15 cellular contexts compared by ENCODE assay signal in the genomic region with DNA sequence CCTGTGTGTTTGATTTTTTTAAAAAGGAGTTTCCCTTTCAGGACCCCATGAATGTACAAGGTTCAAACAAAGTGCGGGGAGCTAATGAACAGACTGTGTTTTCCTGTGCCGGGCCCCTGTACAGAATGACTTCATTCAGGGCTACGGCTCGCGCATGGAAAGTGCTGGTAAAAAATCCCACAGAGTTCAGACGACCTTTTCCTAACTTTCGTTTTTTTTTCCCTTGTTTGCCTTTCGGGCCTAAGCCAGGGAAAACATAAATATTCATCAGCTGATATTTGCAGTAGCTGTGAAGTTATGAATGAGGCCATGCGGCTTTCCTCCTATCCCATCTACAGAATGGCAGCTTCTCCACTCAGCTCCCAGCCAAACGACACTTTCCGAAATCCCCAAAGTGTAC.
DNase-seq lines count a peak whose midpoint lies in the region; ATAC-seq, FAIRE-seq and TF ChIP-seq lines count a peak whose summit lies in the region.
"Had no signal": no experiment of that assay in that cellular context is flagged by ENCODE, and none has a peak within 500 bp of the region (broad histone marks: within the 10 kb centered on the region; RNA-seq: fewer than 3 reads in every experiment).

No MANE protein-coding gene starts in this region.

- peak overlapping the region; percentile 46 for H3K4me2 ChIP-seq in IMR-90 (ENCODE audit: low read depth, low read length)

- H4K20me1 ChIP-seq in IMR-90 (ENCODE audit: insufficient read depth, low read length): no peaks in the 10 kb centered on the region

- H3K27me3 Mint-ChIP-seq in stimulated activated memory B cell treated with anti-CD40 and anti-IgM and Interleukin-4, amounts not matched to agents 10 μg/mL and 1 μg/mL and 100 μg/mL, for 72 hours: no peaks in the 10 kb centered on the region
- H3K27me3 Mint-ChIP-seq: CD4-positive, CD25-positive, alpha-beta regulatory T cell had no signal

- no TSS peak for BruUV-seq in IMR-90 (replicated peaks; lab: Mats Ljungman, UMichigan)

- in situ Hi-C loops in IMR-90 (cut with MboI; ENCODE audit: low sequenced_read_pairs): no loop called here

- 0 out of 2 replicates have a peak overlapping the region, but pooled peaks have one; percentile 37 for H3K14ac ChIP-seq in IMR-90 (replicated peaks; ENCODE audit: low read depth, low read length)

- no peak overlapping the region for H2BK20ac ChIP-seq in IMR-90 (ENCODE audit: low read depth, low read length)

- WGBS in IMR-90 (ENCODE audit: extremely low coverage in 2 of 2, insufficient read length in 1 of 2), 2 experiments: 8% methylated on average over 2 of the region's 11 CpGs; no CpG with 5 or more reads in 1 of the 2 experiments
- WGBS in right lobe of liver (ENCODE audit: insufficient coverage, low coverage, low lambda C conversion rate, missing lambda C conversion rate): 25% methylated on average over 11 of the region's 11 CpGs

- intact Hi-C loops in IMR-90 (cut with micrococcal nuclease) (no loop called here), right lobe of liver (cut with DNase I) (no loop called here)

- no peaks in the 10 kb centered on the region for H3K36me3 Mint-ChIP-seq in stimulated activated memory B cell treated with anti-CD40 and anti-IgM and Interleukin-4, amounts not matched to agents 10 μg/mL and 1 μg/mL and 100 μg/mL, for 72 hours
- H3K36me3 Mint-ChIP-seq: CD4-positive, CD25-positive, alpha-beta regulatory T cell had no signal

- TF ChIP-seq POLR2A in IMR-90 (IDR thresholded peaks at IDR 0.05; ENCODE audit: low read depth, low read length): no peak
- TF ChIP-seq POLR2A in right lobe of liver (IDR thresholded peaks at IDR 0.05): peak; percentile 13

- no peaks in the 10 kb centered on the region for H3K36me3 ChIP-seq in IMR-90 (ENCODE audit: control insufficient read depth, insufficient read depth, low read length)
- no peaks in the 10 kb centered on the region for H3K36me3 ChIP-seq in right lobe of liver

- H2AK5ac ChIP-seq in IMR-90 (ENCODE audit: low read depth, low read length): no peak overlapping the region

- CTCF ChIA-PET in IMR-90 (lab: Yijun Ruan, JAX): interaction anchor here (0.6 to 1.4 kb wide), 2 partner anchors 39 to 70 kb away, joined by 3 read pairs; no protein-coding TSS in a partner anchor

- TF ChIP-seq CTCF in IMR-90 (conservative IDR thresholded peaks at IDR 0.05; ENCODE audit: low read depth, low read length): no peak
- TF ChIP-seq CTCF in choroid plexus epithelial cell (conservative IDR thresholded peaks at IDR 0.05; ENCODE audit: low read depth, low read length): no peak
- TF ChIP-seq CTCF in right lobe of liver (IDR thresholded peaks at IDR 0.05): no peak

- no peak overlapping the region for H2AK9ac ChIP-seq in IMR-90 (replicated peaks; ENCODE audit: low read depth, low read length, poor library complexity)

- H3K27me3 ChIP-seq in IMR-90 (ENCODE audit: control insufficient read depth, insufficient read depth, low read length): peaks cover 15% of the 10 kb centered on the region
- H3K27me3 ChIP-seq in right lobe of liver: no peaks in the 10 kb centered on the region

- H3K4me1 Mint-ChIP-seq in stimulated activated memory B cell treated with anti-CD40 and anti-IgM and Interleukin-4, amounts not matched to agents 10 μg/mL and 1 μg/mL and 100 μg/mL, for 72 hours: no peaks in the 10 kb centered on the region
- H3K4me1 Mint-ChIP-seq: CD4-positive, CD25-positive, alpha-beta regulatory T cell had no signal

- H3K27ac Mint-ChIP-seq in stimulated activated memory B cell treated with anti-CD40 and anti-IgM and Interleukin-4, amounts not matched to agents 10 μg/mL and 1 μg/mL and 100 μg/mL, for 72 hours: no peak overlapping the region
- H3K27ac Mint-ChIP-seq: CD4-positive, CD25-positive, alpha-beta regulatory T cell had no signal

- H3K4me3 Mint-ChIP-seq in stimulated activated memory B cell treated with anti-CD40 and anti-IgM and Interleukin-4, amounts not matched to agents 10 μg/mL and 1 μg/mL and 100 μg/mL, for 72 hours: no peak overlapping the region
- H3K4me3 Mint-ChIP-seq: CD4-positive, CD25-positive, alpha-beta regulatory T cell had no signal

- no peaks in the 10 kb centered on the region for H3K9me3 Mint-ChIP-seq in stimulated activated memory B cell treated with anti-CD40 and anti-IgM and Interleukin-4, amounts not matched to agents 10 μg/mL and 1 μg/mL and 100 μg/mL, for 72 hours

- H4K8ac ChIP-seq in IMR-90 (ENCODE audit: low read depth in 2 of 2, low read length in 2 of 2): no peak overlapping the region; a peak in 1 of 4 replicates

- H3K9ac ChIP-seq in IMR-90 (ENCODE audit: low read depth, low read length): no peak overlapping the region

- H3K4me3 ChIP-seq in IMR-90 (ENCODE audit: insufficient read depth, low read depth, low read length) (no peak overlapping the region), choroid plexus epithelial cell (ENCODE audit: low read depth, low read length) (peak overlapping the region; percentile 21), right lobe of liver (no peak overlapping the region)

- no peak overlapping the region for H2BK15ac ChIP-seq in IMR-90 (ENCODE audit: low read depth, low read length)

- no peaks in the 10 kb centered on the region for H3K9me1 ChIP-seq in IMR-90 (ENCODE audit: insufficient read depth, low read length)

- dilution Hi-C loops in IMR-90 (cut with HindIII; ENCODE audit: low sequenced_read_pairs, unreplicated experiment): no loop called here

- no peak overlapping the region for H4K91ac ChIP-seq in IMR-90 (ENCODE audit: insufficient read depth, low read depth, low read length)

- ATAC-seq in IMR-90 (ENCODE audit: low read depth) (no peak; the same call in 1 of the 2 replicates), right lobe of liver (peak; percentile 74 to 91 (median 87)), HG02610 (IDR thresholded peaks at IDR 0.05; ENCODE audit: unreplicated experiment) (no peak)
- ATAC-seq in stimulated activated memory B cell treated with anti-CD40 and anti-IgM and Interleukin-4, amounts not matched to agents 10 μg/mL and 1 μg/mL and 100 μg/mL, for 72 hours: no peak

- no peaks in the 10 kb centered on the region for H3K79me1 ChIP-seq in IMR-90 (ENCODE audit: low read depth in 1 of 2, low read length in 2 of 2)

- H2AFZ ChIP-seq in IMR-90 (replicated peaks; ENCODE audit: low read length, poor library complexity): no peak overlapping the region

- H3K56ac ChIP-seq in IMR-90 (ENCODE audit: extremely low read depth, insufficient read depth, low read length): no peak overlapping the region

- no peak overlapping the region for H3K23ac ChIP-seq in IMR-90 (ENCODE audit: low read depth, low read length)

- DNase-seq in IMR-90 (no peak), choroid plexus epithelial cell (ENCODE audit: low read depth) (peak; percentile 35), right lobe of liver (peak; percentile 57 to 79 (median 64)), renal cortical epithelial cell (ENCODE audit: low read depth) (peak; percentile 4), frontal cortex (ENCODE audit: low spot score in 2 of 2) (no peak)
- DNase-seq in activated CD4-positive, alpha-beta T cell treated with anti-CD3 and anti-CD28 coated beads, Interleukin-2, amount 50 U/mL, for 48 hours: no peak
- DNase-seq: AML-193; CD4-positive, CD25-positive, alpha-beta regulatory T cell; GOT3; Kasumi-1; NCI-H1105 treated with DMSO at 0.1 percent for 48 hours; NCI-H187; NCI-H446 had no signal

- H3K4ac ChIP-seq in IMR-90 (ENCODE audit: low read depth, low read length): no peak overlapping the region

- no peak overlapping the region for H2BK5ac ChIP-seq in IMR-90 (ENCODE audit: low read depth, low read length, poor library complexity, severe bottlenecking)

- no peak overlapping the region for H4K5ac ChIP-seq in IMR-90 (ENCODE audit: low read depth, low read length)

- 0 out of 2 replicates have a peak overlapping the region, but pooled peaks have one; percentile 46 for H2BK120ac ChIP-seq in IMR-90 (ENCODE audit: low read depth, low read length)

- H3K18ac ChIP-seq in IMR-90 (ENCODE audit: low read depth, low read length): no peak overlapping the region

- H3K9me3 ChIP-seq in IMR-90 (ENCODE audit: control insufficient read depth, insufficient read depth, low read length) (no peaks in the 10 kb centered on the region), right lobe of liver (no peaks in the 10 kb centered on the region)

- FAIRE-seq in frontal cortex (lab: Jason Lieb, UNC): no peak

- POLR2A ChIA-PET in IMR-90 (lab: Charles Lee; ENCODE audit: unreplicated experiment): no interaction called here

- H3K4me1 ChIP-seq in IMR-90 (ENCODE audit: control insufficient read depth, insufficient read depth, low read length) (no peaks in the 10 kb centered on the region), right lobe of liver (peaks cover 0 to 21% (median 3%) of the 10 kb centered on the region in 4 donors)

- no peak for TF ChIP-seq RAD21 in IMR-90 (IDR thresholded peaks at IDR 0.05; ENCODE audit: low read length)

- H3K27ac ChIP-seq in IMR-90 (ENCODE audit: insufficient read depth, low read length) (no peak overlapping the region), right lobe of liver (peak overlapping the region; percentile 50 to 73 (median 70))

TF ChIP-seq in IMR-90, 13 proteins besides CTCF, POLR2A, EP300 and RAD21 (continues in another document):
- TF ChIP-seq SMC3 (IDR thresholded peaks at IDR 0.05; ENCODE audit: low read depth, low read length) (no peak), MXI1 (IDR thresholded peaks at IDR 0.05; ENCODE audit: borderline replicate concordance, low read depth, low read length) (no peak), MAZ (IDR thresholded peaks at IDR 0.05; ENCODE audit: borderline replicate concordance, low read depth, low read length) (no peak), CHD1 (IDR thresholded peaks at IDR 0.05; ENCODE audit: low read depth, low read length) (no peak), BHLHE40 (IDR thresholded peaks at IDR 0.05; ENCODE audit: low read depth, low read length) (no peak), RFX5 (IDR thresholded peaks at IDR 0.05; ENCODE audit: low read depth, low read length) (no peak), NFE2L2 (IDR thresholded peaks at IDR 0.05; ENCODE audit: low read depth, low read length) (no peak), RCOR1 (IDR thresholded peaks at IDR 0.05; ENCODE audit: insufficient replicate concordance, low read length) (no peak), CEBPB (IDR thresholded peaks at IDR 0.05; ENCODE audit: low read depth, low read length) (no peak), FOS (IDR thresholded peaks at IDR 0.05; ENCODE audit: low read depth, low read length) (no peak)
- TF ChIP-seq, protein P1, sequence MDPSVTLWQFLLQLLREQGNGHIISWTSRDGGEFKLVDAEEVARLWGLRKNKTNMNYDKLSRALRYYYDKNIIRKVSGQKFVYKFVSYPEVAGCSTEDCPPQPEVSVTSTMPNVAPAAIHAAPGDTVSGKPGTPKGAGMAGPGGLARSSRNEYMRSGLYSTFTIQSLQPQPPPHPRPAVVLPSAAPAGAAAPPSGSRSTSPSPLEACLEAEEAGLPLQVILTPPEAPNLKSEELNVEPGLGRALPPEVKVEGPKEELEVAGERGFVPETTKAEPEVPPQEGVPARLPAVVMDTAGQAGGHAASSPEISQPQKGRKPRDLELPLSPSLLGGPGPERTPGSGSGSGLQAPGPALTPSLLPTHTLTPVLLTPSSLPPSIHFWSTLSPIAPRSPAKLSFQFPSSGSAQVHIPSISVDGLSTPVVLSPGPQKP (IDR thresholded peaks at IDR 0.05; ENCODE audit: borderline replicate concordance, low read depth, low read length): no peak

Comparison
In these comparisons a context has a peak if more than half of its experiments do, and no peak if none do; other contexts are left out.
1. ATAC-seq: peak in right lobe of liver (4 of 4); none in IMR-90 (single experiment), stimulated activated memory B cell treated with anti-CD40 and anti-IgM and Interleukin-4, amounts not matched to agents 10 μg/mL and 1 μg/mL and 100 μg/mL, for 72 hours (single experiment) and HG02610 (single experiment).
2. DNase-seq: peak in choroid plexus epithelial cell (single experiment), right lobe of liver (3 of 3) and renal cortical epithelial cell (single experiment); none in IMR-90 (single experiment), activated CD4-positive, alpha-beta T cell treated with anti-CD3 and anti-CD28 coated beads, Interleukin-2, amount 50 U/mL, for 48 hours (0 of 2) and frontal cortex (0 of 2).